In the genomic region with DNA sequence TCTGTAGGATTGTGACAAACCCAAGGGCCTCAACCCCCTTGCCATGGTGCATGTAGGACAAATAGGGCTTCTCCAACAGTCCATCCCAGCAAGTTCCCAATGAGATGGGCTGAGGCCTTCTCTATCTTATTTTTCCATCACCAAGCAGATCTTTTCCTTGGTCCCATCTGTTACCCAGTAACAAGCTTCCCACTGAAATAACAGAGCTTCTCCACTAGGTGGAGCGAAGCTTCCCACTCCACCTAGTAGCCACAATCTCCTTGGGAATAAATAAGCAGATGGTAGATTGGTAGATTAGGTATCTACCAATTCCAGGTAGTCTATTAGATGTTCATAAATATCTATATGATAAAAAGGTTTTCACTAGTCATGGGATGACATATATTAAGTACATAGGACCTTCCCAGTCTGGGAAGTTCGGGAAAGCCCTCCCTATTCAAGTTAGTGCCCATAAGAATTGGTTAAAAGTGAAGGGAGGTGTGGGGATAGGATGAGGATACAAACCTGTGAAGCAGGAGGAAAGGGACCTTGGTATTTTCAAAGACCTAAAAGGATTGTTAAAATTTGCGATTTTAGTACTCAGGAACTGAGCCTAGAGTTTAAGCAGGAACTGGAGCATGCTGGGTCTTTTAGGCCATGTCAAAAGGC, we compare ENCODE assay signal across 8 cellular contexts. TPM values are rescaled to one million over a fixed set of nuclear protein-coding genes. Genes with fewer than 3 reads are reported as not detected.
DNase-seq lines count a peak whose midpoint lies in the region; TF ChIP-seq lines count a peak whose summit lies in the region.

No MANE protein-coding gene starts in this region.

- H4K20me1 ChIP-seq in KMS-11 (ENCODE audit: insufficient read depth) (no peaks in the 10 kb centered on the region), osteoblast (ENCODE audit: insufficient read depth, low read length) (no peaks in the 10 kb centered on the region)

- H3K27ac ChIP-seq in KMS-11 (no peak overlapping the region), osteoblast (ENCODE audit: low read depth, low read length) (no peak overlapping the region), Peyer's patch (no peak overlapping the region)

- H3K36me3 ChIP-seq in KMS-11 (ENCODE audit: insufficient read depth) (no peaks in the 10 kb centered on the region), osteoblast (ENCODE audit: insufficient read depth, low read length) (no peaks in the 10 kb centered on the region), Peyer's patch (no peaks in the 10 kb centered on the region)

- no peak overlapping the region for H3K9ac ChIP-seq in KMS-11

- TF ChIP-seq CTCF in KMS-11 (conservative IDR thresholded peaks at IDR 0.05; ENCODE audit: low read depth, low read length) (peak; percentile 64), osteoblast (IDR thresholded peaks at IDR 0.05; ENCODE audit: extremely low read depth, low read depth, low read length) (peak; percentile 52), Peyer's patch (IDR thresholded peaks at IDR 0.05) (peak in 3 of 6 experiments; percentile 46 to 55 (median 51))

- H3K27me3 ChIP-seq in KMS-11 (ENCODE audit: insufficient read depth, low read depth) (no peaks in the 10 kb centered on the region), osteoblast (ENCODE audit: insufficient read depth, low read length) (no peaks in the 10 kb centered on the region), Peyer's patch (no peaks in the 10 kb centered on the region)

- H3K4me2 ChIP-seq in KMS-11 = no peak overlapping the region
- no peak overlapping the region for H3K4me2 ChIP-seq in osteoblast (ENCODE audit: insufficient read depth, low read length)

- no peaks in the 10 kb centered on the region for H3K4me1 ChIP-seq in KMS-11 (ENCODE audit: low read depth, poor library complexity, severe bottlenecking)
- H3K4me1 ChIP-seq in osteoblast (ENCODE audit: insufficient read depth, low read length) = no peaks in the 10 kb centered on the region
- H3K4me1 ChIP-seq in Peyer's patch = no peaks in the 10 kb centered on the region

- peak; percentile 27 for DNase-seq in NCI-H748 (lab: John Stamatoyannopoulos, UW; ENCODE audit: unreplicated experiment)
- no peak for DNase-seq in NCI-H748 treated with DMSO at 0.1 percent for 48 hours (lab: John Stamatoyannopoulos, UW)
- peak; percentile 48 for DNase-seq in cerebellar cortex (ENCODE audit: low spot score)
- DNase-seq in osteoblast (ENCODE audit: insufficient read length, low spot score, missing footprints) = no peak
- DNase-seq in UCSD-AML1 (lab: John Stamatoyannopoulos, UW; ENCODE audit: unreplicated experiment) = no peak
- no peak for DNase-seq in NCI-H1436 treated with DMSO at 0.1 percent for 48 hours (lab: John Stamatoyannopoulos, UW)
- no peak for DNase-seq in Peyer's patch

- H3K79me2 ChIP-seq in KMS-11 (ENCODE audit: insufficient read depth, low read depth) (no peaks in the 10 kb centered on the region), osteoblast (ENCODE audit: insufficient read depth, low read length) (no peaks in the 10 kb centered on the region)

- H3K9me3 ChIP-seq in osteoblast (ENCODE audit: low read depth, low read length) (no peaks in the 10 kb centered on the region), Peyer's patch (no peaks in the 10 kb centered on the region)

- H3K4me3 ChIP-seq in KMS-11 (IDR thresholded peaks at IDR 0.05; ENCODE audit: insufficient read depth, low read depth, low read length) (no peak overlapping the region), osteoblast (ENCODE audit: insufficient read depth, low read length) (no peak overlapping the region), Peyer's patch (no peak overlapping the region)

- H2AFZ ChIP-seq in KMS-11 (ENCODE audit: low read depth) (no peak overlapping the region), osteoblast (ENCODE audit: low read length) (no peak overlapping the region)

- TF ChIP-seq POLR2A in Peyer's patch (IDR thresholded peaks at IDR 0.05) = no peak

RNA-seq across cellular contexts. Expression of a gene that starts 5.9 kb away (rescaled TPM):
- total RNA-seq in osteoblast (not detected in 2 replicates), Peyer's patch (not detected)

RNA-seq across cellular contexts. Expression of a gene that starts 14.0 kb away (rescaled TPM):
- total RNA-seq in osteoblast = not detected in 2 replicates
- not detected for total RNA-seq in Peyer's patch

RNA-seq across cellular contexts. Expression of a gene that starts 24.4 kb away (rescaled TPM):
- total RNA-seq in osteoblast = not detected in 2 replicates
- not detected for total RNA-seq in Peyer's patch

RNA-seq across cellular contexts. Expression of a gene that starts 37.8 kb away (rescaled TPM):
- total RNA-seq in osteoblast = under 0.01 TPM in 2 replicates
- total RNA-seq in Peyer's patch = not detected

RNA-seq across cellular contexts. Expression of a gene that starts 50.7 kb away (rescaled TPM):
- total RNA-seq in osteoblast (not detected in 2 replicates), Peyer's patch (not detected)

Comparison
In these comparisons a context has a peak if more than half of its experiments do, and no peak if none do; other contexts are left out.
1. DNase-seq: peak in NCI-H748 (single experiment) and cerebellar cortex (single experiment); none in NCI-H748 treated with DMSO at 0.1 percent for 48 hours (single experiment), osteoblast (single experiment), UCSD-AML1 (single experiment), NCI-H1436 treated with DMSO at 0.1 percent for 48 hours (single experiment) and Peyer's patch (0 of 3).